10 cellular contexts compared by ENCODE assay signal in the genomic region with DNA sequence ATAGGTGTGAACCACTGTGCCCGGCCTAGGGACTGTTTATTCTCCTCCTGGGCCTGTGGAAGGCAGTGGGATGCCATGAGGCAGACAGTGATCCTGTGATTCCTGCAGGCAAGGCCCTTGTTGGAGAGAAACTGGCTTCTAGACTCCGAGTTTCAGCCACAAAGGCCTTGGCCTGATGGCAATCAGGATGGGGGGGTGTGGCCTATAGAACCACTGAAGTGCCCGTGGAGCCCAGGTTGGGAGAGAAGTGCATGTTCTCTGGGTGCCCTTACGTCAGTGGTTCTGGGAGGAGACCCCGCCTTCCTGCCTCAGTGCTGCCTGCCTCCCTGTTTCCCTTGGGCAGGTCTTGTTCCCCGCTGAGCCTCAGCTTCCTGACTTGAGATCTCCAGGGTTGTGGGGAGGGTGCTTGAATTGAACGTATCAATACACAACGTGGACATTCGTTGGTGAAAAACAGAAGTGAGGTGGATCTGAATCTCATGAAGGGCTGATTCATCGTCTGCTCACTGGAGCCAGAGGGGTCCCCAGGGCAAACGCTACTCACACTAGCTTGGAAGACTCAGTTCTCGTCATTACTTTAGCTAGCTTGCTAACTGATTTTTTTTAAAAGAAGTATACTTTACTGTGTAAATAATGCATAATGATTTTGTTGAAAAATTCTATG. TPM values are rescaled to one million over a fixed set of nuclear protein-coding genes. Genes with fewer than 3 reads are reported as not detected.
A peak's percentile ranks its signal among the peaks of the same experiment; 100 is the strongest.
DNase-seq lines count a peak whose midpoint lies in the region; TF ChIP-seq lines count a peak whose summit lies in the region.
"Had no signal": no experiment of that assay in that cellular context is flagged by ENCODE, and none has a peak within 500 bp of the region (broad histone marks: within the 10 kb centered on the region; RNA-seq: fewer than 3 reads in every experiment).

No MANE protein-coding gene starts in this region.

- no peak overlapping the region for H3K4me3 ChIP-seq in Peyer's patch
- H3K4me3 ChIP-seq in sigmoid colon = no peak overlapping the region

- TF ChIP-seq POLR2A in Peyer's patch (IDR thresholded peaks at IDR 0.05) = no peak
- TF ChIP-seq POLR2A in sigmoid colon (IDR thresholded peaks at IDR 0.05) = no peak

- H3K9me3 ChIP-seq in Peyer's patch (no peaks in the 10 kb centered on the region), sigmoid colon (no peaks in the 10 kb centered on the region)

- no peak for TF ChIP-seq CTCF in Peyer's patch (IDR thresholded peaks at IDR 0.05)
- no peak for TF ChIP-seq CTCF in sigmoid colon (IDR thresholded peaks at IDR 0.05)

- intact Hi-C loops in sigmoid colon (cut with DNase I) = no loop called here

- peaks cover 10 to 51% (median 36%) of the 10 kb centered on the region in 4 donors for H3K4me1 ChIP-seq in Peyer's patch
- peaks cover 0 to 57% (median 52%) of the 10 kb centered on the region in 4 donors for H3K4me1 ChIP-seq in sigmoid colon

- 71 to 89% methylated on average over 12 of the region's 12 CpGs for WGBS in sigmoid colon, 2 donors

- H3K36me3 ChIP-seq in Peyer's patch (peaks cover 0 to 10% (median 0%) of the 10 kb centered on the region in 3 donors), sigmoid colon (peaks cover 0 to 4% (median 0%) of the 10 kb centered on the region in 4 donors)

- DNase-seq in EL (peak; percentile 56), Peyer's patch (peak in 2 of 3 donors; percentile 54 to 55), dermis blood vessel endothelial cell (peak; percentile 64), sigmoid colon (peak; percentile 75), DMS153 treated with DMSO at 0.1 percent for 48 hours (lab: John Stamatoyannopoulos, UW; ENCODE audit: unreplicated experiment) (no peak), cerebellar cortex (ENCODE audit: low spot score) (no peak), middle frontal gyrus (ENCODE audit: extremely low spot score, low spot score) (no peak), medulla oblongata (ENCODE audit: extremely low spot score) (no peak)
- DNase-seq: aorta had no signal

- H3K27ac ChIP-seq in Peyer's patch (peak overlapping the region in 2 of 4 donors; percentile 24 to 80), sigmoid colon (peak overlapping the region in 3 of 4 donors; percentile 1 to 84 (median 11))
- H3K27ac ChIP-seq: KMS-11 had no signal

- H3K27me3 ChIP-seq in Peyer's patch = no peaks in the 10 kb centered on the region
- H3K27me3 ChIP-seq in sigmoid colon = no peaks in the 10 kb centered on the region

- TF ChIP-seq EP300 in sigmoid colon (IDR thresholded peaks at IDR 0.05) = no peak

RNA-seq across cellular contexts. Expression of a gene that starts 31.8 kb away (rescaled TPM):
- 10 to 100 TPM in 3 of 4 donors, 1 to 10 TPM in 1; 9.1 to 17.3 (median 11.0) TPM for total RNA-seq in Peyer's patch
- 42.5 and 55.6 TPM in 2 replicates for total RNA-seq in dermis blood vessel endothelial cell
- total RNA-seq in sigmoid colon = 1 to 10 TPM; 1.1 to 6.1 (median 3.7) TPM
- polyA plus RNA-seq in sigmoid colon = 1 to 10 TPM; 1.2 to 2.8 (median 2.8) TPM

RNA-seq across cellular contexts. Expression of a gene that starts 51.7 kb away (rescaled TPM):
- 10 to 100 TPM; 30.3 to 52.8 (median 36.9) TPM for total RNA-seq in Peyer's patch
- 11.4 and 13.8 TPM in 2 replicates for total RNA-seq in dermis blood vessel endothelial cell
- 10 to 100 TPM; 11.2 to 23.3 (median 12.6) TPM for total RNA-seq in sigmoid colon
- polyA plus RNA-seq in sigmoid colon = 10 to 100 TPM; 13.4 to 25.7 (median 17.4) TPM

RNA-seq across cellular contexts. Expression of a gene that starts 54.9 kb away (rescaled TPM):
- total RNA-seq in Peyer's patch = 10 to 100 TPM; 44.0 to 62.7 (median 52.6) TPM
- total RNA-seq in dermis blood vessel endothelial cell = 51.8 and 51.9 TPM in 2 replicates
- total RNA-seq in sigmoid colon = 10 to 100 TPM; 20.1 to 29.9 (median 25.8) TPM
- polyA plus RNA-seq in sigmoid colon = 10 to 100 TPM; 20.4 to 35.4 (median 28.9) TPM

Comparison
In these comparisons a context has a peak if more than half of its experiments do, and no peak if none do; other contexts are left out.
1. DNase-seq: peak in EL (single experiment), Peyer's patch (2 of 3), dermis blood vessel endothelial cell (single experiment) and sigmoid colon (single experiment); none in DMS153 treated with DMSO at 0.1 percent for 48 hours (single experiment), cerebellar cortex (single experiment), middle frontal gyrus (single experiment) and medulla oblongata (single experiment).